In genomic region chr6:150587637-150588036, GRCh38 we compare ENCODE assay signal across 37 cellular contexts. TPM values are rescaled to one million over a fixed set of nuclear protein-coding genes. Genes with fewer than 3 reads are reported as not detected.
"Had no signal": no experiment of that assay in that cellular context is flagged by ENCODE, and none has a peak within 500 bp of the region (broad histone marks: within the 10 kb centered on the region; RNA-seq: fewer than 3 reads in every experiment).

No MANE protein-coding gene starts in this region.

- H3K4me3 ChIP-seq: MG63 had no signal

- H3K36me3 ChIP-seq: MG63 had no signal

- DNase-seq: Karpas-422, Kasumi-1, MG63, MM.1S, MV-4-11, NCI-H1048, NCI-H1092, NCI-H1092 treated with DMSO at 0.1 percent for 48 hours, NCI-H1105, NCI-H1417, NCI-H1417 treated with DMSO at 0.1 percent for 48 hours, NCI-H1436, NCI-H1436 treated with DMSO at 0.1 percent for 48 hours, NCI-H146, NCI-H1694, NCI-H1694 treated with DMSO at 0.1 percent for 48 hours, NCI-H187, NCI-H1930, NCI-H2029, NCI-H2029 treated with DMSO at 0.1 percent for 48 hours, NCI-H2081, NCI-H2081 treated with DMSO at 0.1 percent for 48 hours, NCI-H2107, NCI-H2171, NCI-H2171 treated with DMSO at 0.1 percent for 48 hours, NCI-H2227 treated with DMSO at 0.1 percent for 48 hours, NCI-H226, NCI-H345, NCI-H446, NCI-H446 treated with DMSO at 0.1 percent for 48 hours, NCI-H510A, NCI-H510A treated with DMSO at 0.1 percent for 48 hours, NCI-H524, NCI-H524 treated with DMSO at 0.1 percent for 48 hours, NCI-H526 had no signal

- H3K9me3 ChIP-seq: MG63 had no signal

RNA-seq across cellular contexts. Expression of gene PLEKHG1, which starts 12.0 kb away (rescaled TPM):
- total RNA-seq: LHCN-M2, M059J had no signal
